In genomic region chr1:94820918-94821317, GRCh38 we compare ENCODE assay signal across 10 cellular contexts. TPM values are rescaled to one million over a fixed set of nuclear protein-coding genes. Genes with fewer than 3 reads are reported as not detected.
DNase-seq lines count a peak whose midpoint lies in the region; ATAC-seq, FAIRE-seq and TF ChIP-seq lines count a peak whose summit lies in the region.
"Had no signal": no experiment of that assay in that cellular context is flagged by ENCODE, and none has a peak within 500 bp of the region (broad histone marks: within the 10 kb centered on the region; RNA-seq: fewer than 3 reads in every experiment).

No MANE protein-coding gene starts in this region.

- no peaks in the 10 kb centered on the region for H4K20me1 ChIP-seq in smooth muscle cell (ENCODE audit: low read depth)

- FAIRE-seq in kidney (lab: Jason Lieb, UNC): no peak

- no peaks in the 10 kb centered on the region for H3K36me3 Mint-ChIP-seq in activated naive CD8-positive, alpha-beta T cell treated with anti-CD3 and anti-CD28 coated beads, Interleukin-2, amount 50 U/mL, for 24 hours (ENCODE audit: low read depth)

- ATAC-seq in activated naive CD8-positive, alpha-beta T cell treated with anti-CD3 and anti-CD28 coated beads, Interleukin-2, amount 50 U/mL, for 24 hours: no peak
- ATAC-seq in HG03565 (IDR thresholded peaks at IDR 0.05; ENCODE audit: unreplicated experiment): no peak

- H3K27me3 Mint-ChIP-seq in activated naive CD8-positive, alpha-beta T cell treated with anti-CD3 and anti-CD28 coated beads, Interleukin-2, amount 50 U/mL, for 24 hours: peaks cover 35% of the 10 kb centered on the region

- H2AFZ ChIP-seq in smooth muscle cell (ENCODE audit: low read depth): peak overlapping the region; percentile 56

- peak; percentile 51 for DNase-seq in DMS79 treated with DMSO at 0.1 percent for 48 hours (lab: John Stamatoyannopoulos, UW)
- no peak for DNase-seq in DMS79 (lab: John Stamatoyannopoulos, UW)
- no peak for DNase-seq in activated naive CD8-positive, alpha-beta T cell treated with anti-CD3 and anti-CD28 coated beads, Interleukin-2, amount 50 U/mL, for 24 hours
- DNase-seq in kidney: no peak
- DNase-seq in smooth muscle cell (lab: John Stamatoyannopoulos, UW; ENCODE audit: unreplicated experiment): no peak
- DNase-seq in 8988T: no peak
- no peak for DNase-seq in stimulated activated CD4-positive, alpha-beta T cell treated with anti-CD3 and anti-CD28 coated beads, Interleukin-2, amount 100 ng/mL, for 48 hours
- DNase-seq: KBM-7 had no signal

- no peaks in the 10 kb centered on the region for H3F3A ChIP-seq in smooth muscle cell (ENCODE audit: low read depth)

- H3K36me3 ChIP-seq in kidney (ENCODE audit: control insufficient read depth in 1 of 2, insufficient read depth in 2 of 2, low read length in 2 of 2): peaks cover 2 to 10% of the 10 kb centered on the region in 2 donors
- H3K36me3 ChIP-seq in smooth muscle cell (ENCODE audit: low read depth): no peaks in the 10 kb centered on the region

- H3K79me2 ChIP-seq in smooth muscle cell (ENCODE audit: low read depth): no peaks in the 10 kb centered on the region

- 46% methylated on average over 6 of the region's 7 CpGs for WGBS in smooth muscle cell (ENCODE audit: low lambda C conversion rate)

- H3K27me3 ChIP-seq in smooth muscle cell (ENCODE audit: low read depth): no peaks in the 10 kb centered on the region

- H3K4me2 ChIP-seq in smooth muscle cell: peak overlapping the region; percentile 84

- H3K9ac ChIP-seq in kidney (ENCODE audit: low read length in 2 of 2) (peak overlapping the region; percentile 37 to 80), smooth muscle cell (ENCODE audit: low read depth) (no peak overlapping the region)

- H3K4me3 ChIP-seq in kidney (ENCODE audit: low read length in 2 of 2): peak overlapping the region; percentile 74 to 78
- H3K4me3 ChIP-seq in smooth muscle cell: peak overlapping the region; percentile 55

- H3K9me3 ChIP-seq in kidney (ENCODE audit: control insufficient read depth in 1 of 2, low read length in 2 of 2) (no peaks in the 10 kb centered on the region), smooth muscle cell (replicated peaks; ENCODE audit: low read depth) (no peaks in the 10 kb centered on the region)

- no peaks in the 10 kb centered on the region for H3K9me3 Mint-ChIP-seq in activated naive CD8-positive, alpha-beta T cell treated with anti-CD3 and anti-CD28 coated beads, Interleukin-2, amount 50 U/mL, for 24 hours

- H3K4me3 Mint-ChIP-seq in activated naive CD8-positive, alpha-beta T cell treated with anti-CD3 and anti-CD28 coated beads, Interleukin-2, amount 50 U/mL, for 24 hours: peak overlapping the region; percentile 2

- H3K27ac Mint-ChIP-seq in activated naive CD8-positive, alpha-beta T cell treated with anti-CD3 and anti-CD28 coated beads, Interleukin-2, amount 50 U/mL, for 24 hours: no peak overlapping the region

- TF ChIP-seq CTCF in kidney (IDR thresholded peaks at IDR 0.05; ENCODE audit: borderline replicate concordance, extremely low read depth, insufficient read depth): no peak
- TF ChIP-seq CTCF in smooth muscle cell (IDR thresholded peaks at IDR 0.05; ENCODE audit: borderline replicate concordance, insufficient read depth, poor library complexity, severe bottlenecking): no peak

- H3K4me1 ChIP-seq in kidney (ENCODE audit: control insufficient read depth in 1 of 2, insufficient read depth in 1 of 2, low read depth in 1 of 2, low read length in 2 of 2) (peaks cover 15 to 17% of the 10 kb centered on the region in 2 donors), smooth muscle cell (ENCODE audit: low read depth) (no peaks in the 10 kb centered on the region)

- H3K27ac ChIP-seq in kidney (ENCODE audit: low read depth in 2 of 2, low read length in 2 of 2) (peak overlapping the region; percentile 64 to 91), smooth muscle cell (ENCODE audit: low read depth) (no peak overlapping the region)

- intact Hi-C loops in kidney (cut with DNase I): no loop called here

- no peaks in the 10 kb centered on the region for H3K4me1 Mint-ChIP-seq in activated naive CD8-positive, alpha-beta T cell treated with anti-CD3 and anti-CD28 coated beads, Interleukin-2, amount 50 U/mL, for 24 hours

RNA-seq across cellular contexts. Expression of gene SLC44A3, which starts 0.8 kb away (rescaled TPM):
- total RNA-seq in kidney (49.6 TPM), smooth muscle cell (3.3 and 10.0 TPM in 2 replicates)
- polyA plus RNA-seq in kidney (ENCODE audit: insufficient read depth, low read depth, low replicate concordance) (35.2 TPM), smooth muscle cell (3.2 and 4.4 TPM in 2 replicates)
- total RNA-seq: T-helper 2 cell treated with Interferon-gamma antibody and Interleukin-4, amounts not matched to agents 100 ng/mL and 5 ng/mL, for 36 hours had no signal
